In genomic region chr11:119168471-119169271, GRCh38 we compare ENCODE assay signal across 8 cellular contexts. TPM values are rescaled to one million over a fixed set of nuclear protein-coding genes. Genes with fewer than 3 reads are reported as not detected.
A peak's percentile ranks its signal among the peaks of the same experiment; 100 is the strongest.
DNase-seq lines count a peak whose midpoint lies in the region; ATAC-seq and TF ChIP-seq lines count a peak whose summit lies in the region.

A gene with protein sequence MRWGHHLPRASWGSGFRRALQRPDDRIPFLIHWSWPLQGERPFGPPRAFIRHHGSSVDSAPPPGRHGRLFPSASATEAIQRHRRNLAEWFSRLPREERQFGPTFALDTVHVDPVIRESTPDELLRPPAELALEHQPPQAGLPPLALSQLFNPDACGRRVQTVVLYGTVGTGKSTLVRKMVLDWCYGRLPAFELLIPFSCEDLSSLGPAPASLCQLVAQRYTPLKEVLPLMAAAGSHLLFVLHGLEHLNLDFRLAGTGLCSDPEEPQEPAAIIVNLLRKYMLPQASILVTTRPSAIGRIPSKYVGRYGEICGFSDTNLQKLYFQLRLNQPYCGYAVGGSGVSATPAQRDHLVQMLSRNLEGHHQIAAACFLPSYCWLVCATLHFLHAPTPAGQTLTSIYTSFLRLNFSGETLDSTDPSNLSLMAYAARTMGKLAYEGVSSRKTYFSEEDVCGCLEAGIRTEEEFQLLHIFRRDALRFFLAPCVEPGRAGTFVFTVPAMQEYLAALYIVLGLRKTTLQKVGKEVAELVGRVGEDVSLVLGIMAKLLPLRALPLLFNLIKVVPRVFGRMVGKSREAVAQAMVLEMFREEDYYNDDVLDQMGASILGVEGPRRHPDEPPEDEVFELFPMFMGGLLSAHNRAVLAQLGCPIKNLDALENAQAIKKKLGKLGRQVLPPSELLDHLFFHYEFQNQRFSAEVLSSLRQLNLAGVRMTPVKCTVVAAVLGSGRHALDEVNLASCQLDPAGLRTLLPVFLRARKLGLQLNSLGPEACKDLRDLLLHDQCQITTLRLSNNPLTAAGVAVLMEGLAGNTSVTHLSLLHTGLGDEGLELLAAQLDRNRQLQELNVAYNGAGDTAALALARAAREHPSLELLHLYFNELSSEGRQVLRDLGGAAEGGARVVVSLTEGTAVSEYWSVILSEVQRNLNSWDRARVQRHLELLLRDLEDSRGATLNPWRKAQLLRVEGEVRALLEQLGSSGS (plus strand): TSS chr11:119168725. CDS start chr11:119171404, 2,679 bp downstream.

- intact Hi-C loops in A673 (cut with micrococcal nuclease; ENCODE audit: unreplicated experiment) (no loop called here), left lung (cut with DNase I) (no loop called here)
- intact Hi-C loops in activated CD4-positive, alpha-beta T cell treated with anti-CD3 and anti-CD28 coated beads, Interleukin-2, amount 10 ng/mL, durations not matched to agents 24 days and 14 days (cut with micrococcal nuclease) = loop anchor here (1.0 to 2.0 kb wide), 5 partner anchors 22 to 154 kb away; partner anchors contain the start of gene HINFP

- TF ChIP-seq CTCF in A673 (conservative IDR thresholded peaks at IDR 0.05; ENCODE audit: low read depth, low read length) = peak; percentile 83
- peak; percentile 65 to 88 for TF ChIP-seq CTCF in left lung (IDR thresholded peaks at IDR 0.05)

- H3K27me3 ChIP-seq in A673 (replicated peaks; ENCODE audit: insufficient read depth, low read depth, low read length, poor library complexity) = no peaks in the 10 kb centered on the region
- no peaks in the 10 kb centered on the region for H3K27me3 ChIP-seq in left lung

- peaks cover 16% of the 10 kb centered on the region for H3K4me1 Mint-ChIP-seq in activated CD4-positive, alpha-beta T cell treated with anti-CD3 and anti-CD28 coated beads, Interleukin-2, amount 10 ng/mL, durations not matched to agents 24 days and 14 days

- peak within 1 kb of the TSS; percentile 94 for H3K27ac Mint-ChIP-seq in activated CD4-positive, alpha-beta T cell treated with anti-CD3 and anti-CD28 coated beads, Interleukin-2, amount 10 ng/mL, durations not matched to agents 24 days and 14 days

- no peaks in the 10 kb centered on the region for H3K27me3 Mint-ChIP-seq in activated CD4-positive, alpha-beta T cell treated with anti-CD3 and anti-CD28 coated beads, Interleukin-2, amount 10 ng/mL, durations not matched to agents 24 days and 14 days

- peaks cover 4% of the 10 kb centered on the region for H3K36me3 Mint-ChIP-seq in activated CD4-positive, alpha-beta T cell treated with anti-CD3 and anti-CD28 coated beads, Interleukin-2, amount 10 ng/mL, durations not matched to agents 24 days and 14 days (ENCODE audit: low read depth)

- H3K4me1 ChIP-seq in A673 (ENCODE audit: insufficient read depth, low read length, poor library complexity, severe bottlenecking) = no peaks in the 10 kb centered on the region
- peaks cover 0 to 13% of the 10 kb centered on the region in 2 donors for H3K4me1 ChIP-seq in left lung

- no peaks in the 10 kb centered on the region for H3K9me3 Mint-ChIP-seq in activated CD4-positive, alpha-beta T cell treated with anti-CD3 and anti-CD28 coated beads, Interleukin-2, amount 10 ng/mL, durations not matched to agents 24 days and 14 days

- peak within 1 kb of the TSS; percentile 94 for H3K4me3 Mint-ChIP-seq in activated CD4-positive, alpha-beta T cell treated with anti-CD3 and anti-CD28 coated beads, Interleukin-2, amount 10 ng/mL, durations not matched to agents 24 days and 14 days

- DNase-seq in A673 (ENCODE audit: low spot score) = peak; percentile 86
- DNase-seq in NCI-H2171 (lab: John Stamatoyannopoulos, UW) = peak; percentile 55
- DNase-seq in activated CD4-positive, alpha-beta T cell treated with anti-CD3 and anti-CD28 coated beads, Interleukin-2, amount 10 ng/mL, durations not matched to agents 24 days and 14 days = peak; percentile 95
- peak; percentile 82 for DNase-seq in dedifferentiated amniotic fluid mesenchymal stem cell (ENCODE audit: extremely low spot score)
- peak; percentile 89 to 97 for DNase-seq in left lung
- peak; percentile 75 for DNase-seq in stimulated activated CD4-positive, alpha-beta T cell treated with anti-CD3 and anti-CD28 coated beads, Interleukin-2, amount 100 ng/mL, for 4 hours (ENCODE audit: low read depth)

- H3K9me3 ChIP-seq in A673 (ENCODE audit: low read depth, low read length, poor library complexity, severe bottlenecking) (no peaks in the 10 kb centered on the region), left lung (no peaks in the 10 kb centered on the region)

- CTCF ChIA-PET in A673 (lab: Charles Lee) = interaction anchor here (0.6 to 1.1 kb wide), 2 partner anchors 264 to 306 kb away, joined by 3 to 4 read pairs; no protein-coding TSS in a partner anchor

- POLR2A ChIA-PET in A673 (lab: Charles Lee; ENCODE audit: low non-redundant PET) = no interaction called here

- H3K4me3 ChIP-seq in A673 (ENCODE audit: low read depth, low read length, poor library complexity, severe bottlenecking) (peak within 1 kb of the TSS; percentile 57), left lung (peak within 1 kb of the TSS; percentile 78 to 83)

- peak; percentile 86 for ATAC-seq in GM18511 (IDR thresholded peaks at IDR 0.05; ENCODE audit: unreplicated experiment)
- peak; percentile 88 for ATAC-seq in HG03045 (IDR thresholded peaks at IDR 0.05; ENCODE audit: unreplicated experiment)
- peak; percentile 97 for ATAC-seq in left lung

- H3K36me3 ChIP-seq in A673 (ENCODE audit: insufficient read depth, low read length, poor library complexity, severe bottlenecking) (no peaks in the 10 kb centered on the region), left lung (peaks cover 0 to 3% of the 10 kb centered on the region in 2 donors)

- BruUV-seq in A673 (replicated peaks; lab: Mats Ljungman, UMichigan) = no TSS peak

- H3K27ac ChIP-seq in A673 (ENCODE audit: low read depth, low read length, poor library complexity, severe bottlenecking) = peak within 1 kb of the TSS; percentile 43
- peak within 1 kb of the TSS; percentile 90 to 95 for H3K27ac ChIP-seq in left lung

RNA-seq across cellular contexts. Expression of the gene that starts here (rescaled TPM):
- total RNA-seq in A673 (2021) = 1.4 and 2.7 TPM in 2 replicates
- 23.3 and 25.0 TPM in 2 replicates for total RNA-seq in activated CD4-positive, alpha-beta T cell treated with anti-CD3 and anti-CD28 coated beads, Interleukin-2, amount 10 ng/mL, durations not matched to agents 24 days and 14 days
- total RNA-seq in left lung = 10 to 100 TPM; 15.0 to 15.7 TPM

Comparison
In these comparisons a context has a peak if more than half of its experiments do, and no peak if none do; other contexts are left out.
1. Peak in every context shown above with its lines: DNase-seq, ATAC-seq, H3K4me3 ChIP-seq and H3K27ac ChIP-seq.